ENCODE assay signal across 20 cellular contexts in genomic region chrX:115939636-115940160, GRCh38.
DNase-seq lines count a peak whose midpoint lies in the region; ATAC-seq and TF ChIP-seq lines count a peak whose summit lies in the region.
"Had no signal": no experiment of that assay in that cellular context is flagged by ENCODE, and none has a peak within 500 bp of the region (broad histone marks: within the 10 kb centered on the region; RNA-seq: fewer than 3 reads in every experiment).

No MANE protein-coding gene starts in this region.

- no peaks in the 10 kb centered on the region for H3K9me3 ChIP-seq in OCI-LY7 (ENCODE audit: low read length)
- H3K9me3 ChIP-seq: right lobe of liver had no signal

- H3K9me3 Mint-ChIP-seq in activated T-helper 17 cell treated with anti-CD3 and anti-CD28 coated beads, Interleukin-2, amount 50 U/mL, for 72 hours = no peaks in the 10 kb centered on the region
- H3K9me3 Mint-ChIP-seq: activated naive CD4-positive, alpha-beta T cell treated with anti-CD3 and anti-CD28 coated beads, Interleukin-2, amount 50 U/mL, for 24 hours; CD4-positive, alpha-beta T cell; stimulated activated naive CD8-positive, alpha-beta T cell treated with anti-CD3 and anti-CD28 coated beads, Interleukin-15, Interleukin-2, amounts not matched to agents 100 ng/mL and 50 ng/mL, for 24 hours had no signal

- H3K79me2 ChIP-seq in OCI-LY7 (ENCODE audit: insufficient read depth, low read depth, low read length) = no peaks in the 10 kb centered on the region

- peak overlapping the region; percentile 51 for H3K4me2 ChIP-seq in OCI-LY7 (ENCODE audit: low read length)

- BruUV-seq in OCI-LY7 (replicated peaks; lab: Mats Ljungman, UMichigan) = no TSS peak

- no peaks in the 10 kb centered on the region for H3K27me3 Mint-ChIP-seq in activated T-helper 17 cell treated with anti-CD3 and anti-CD28 coated beads, Interleukin-2, amount 50 U/mL, for 72 hours
- H3K27me3 Mint-ChIP-seq: activated naive CD4-positive, alpha-beta T cell treated with anti-CD3 and anti-CD28 coated beads, Interleukin-2, amount 50 U/mL, for 24 hours; CD4-positive, alpha-beta T cell; stimulated activated naive CD8-positive, alpha-beta T cell treated with anti-CD3 and anti-CD28 coated beads, Interleukin-15, Interleukin-2, amounts not matched to agents 100 ng/mL and 50 ng/mL, for 24 hours had no signal

- H3K4me1 Mint-ChIP-seq in activated T-helper 17 cell treated with anti-CD3 and anti-CD28 coated beads, Interleukin-2, amount 50 U/mL, for 72 hours = no peaks in the 10 kb centered on the region
- H3K4me1 Mint-ChIP-seq: activated naive CD4-positive, alpha-beta T cell treated with anti-CD3 and anti-CD28 coated beads, Interleukin-2, amount 50 U/mL, for 24 hours; nephron had no signal

- in situ Hi-C loops in G401 (cut with HindIII; ENCODE audit: low sequenced_read_pairs) = no loop called here

- H3K27ac ChIP-seq in OCI-LY7 (ENCODE audit: low read depth, low read length, poor library complexity, severe bottlenecking) = peak overlapping the region; percentile 39
- H3K27ac ChIP-seq: cardiac muscle cell, gastroesophageal sphincter, right lobe of liver had no signal

- POLR2A ChIA-PET in OCI-LY7 (lab: Charles Lee) = no interaction called here

- no peaks in the 10 kb centered on the region for H3K36me3 ChIP-seq in OCI-LY7 (ENCODE audit: insufficient read depth, low read length)

- no peak overlapping the region for H2AFZ ChIP-seq in OCI-LY7 (ENCODE audit: low read length)

- H4K20me1 ChIP-seq in OCI-LY7 (ENCODE audit: insufficient read depth, low read length) = no peaks in the 10 kb centered on the region

- intact Hi-C loops in OCI-LY7 (cut with micrococcal nuclease; ENCODE audit: unreplicated experiment) = no loop called here

- H3K27ac Mint-ChIP-seq in activated T-helper 17 cell treated with anti-CD3 and anti-CD28 coated beads, Interleukin-2, amount 50 U/mL, for 72 hours = no peak overlapping the region
- H3K27ac Mint-ChIP-seq: activated naive CD4-positive, alpha-beta T cell treated with anti-CD3 and anti-CD28 coated beads, Interleukin-2, amount 50 U/mL, for 24 hours; CD4-positive, alpha-beta T cell; endodermal cell; nephron; stimulated activated naive CD8-positive, alpha-beta T cell treated with anti-CD3 and anti-CD28 coated beads, Interleukin-15, Interleukin-2, amounts not matched to agents 100 ng/mL and 50 ng/mL, for 24 hours had no signal

- CTCF ChIA-PET in OCI-LY7 (lab: Charles Lee; ENCODE audit: unreplicated experiment) = no interaction called here

- no peak overlapping the region for H3K4me3 Mint-ChIP-seq in activated T-helper 17 cell treated with anti-CD3 and anti-CD28 coated beads, Interleukin-2, amount 50 U/mL, for 72 hours
- H3K4me3 Mint-ChIP-seq: activated naive CD4-positive, alpha-beta T cell treated with anti-CD3 and anti-CD28 coated beads, Interleukin-2, amount 50 U/mL, for 24 hours; CD4-positive, alpha-beta T cell; endodermal cell; nephron; stimulated activated naive CD8-positive, alpha-beta T cell treated with anti-CD3 and anti-CD28 coated beads, Interleukin-15, Interleukin-2, amounts not matched to agents 100 ng/mL and 50 ng/mL, for 24 hours had no signal

- H3K4me3 ChIP-seq in OCI-LY7 (ENCODE audit: low read depth, low read length, poor library complexity, severe bottlenecking) = no peak overlapping the region
- H3K4me3 ChIP-seq: cardiac muscle cell, gastroesophageal sphincter, right lobe of liver had no signal

- H3K9me2 ChIP-seq in OCI-LY7 (ENCODE audit: insufficient read depth, low read length) = no peaks in the 10 kb centered on the region

- no peak for TF ChIP-seq CTCF in OCI-LY7 (conservative IDR thresholded peaks at IDR 0.05; ENCODE audit: low read length)

- no peaks in the 10 kb centered on the region for H3K36me3 Mint-ChIP-seq in activated T-helper 17 cell treated with anti-CD3 and anti-CD28 coated beads, Interleukin-2, amount 50 U/mL, for 72 hours (ENCODE audit: low read depth)
- H3K36me3 Mint-ChIP-seq: activated naive CD4-positive, alpha-beta T cell treated with anti-CD3 and anti-CD28 coated beads, Interleukin-2, amount 50 U/mL, for 24 hours had no signal

- ATAC-seq in GM18498 (IDR thresholded peaks at IDR 0.05; ENCODE audit: unreplicated experiment) (peak; percentile 24), HG03103 (IDR thresholded peaks at IDR 0.05; ENCODE audit: low read depth, unreplicated experiment) (peak; percentile 26)
- ATAC-seq in activated T-helper 17 cell treated with anti-CD3 and anti-CD28 coated beads, Interleukin-2, amount 50 U/mL, for 72 hours (replicated peaks) = no peak
- ATAC-seq: right lobe of liver had no signal

- H3K4me1 ChIP-seq in OCI-LY7 (ENCODE audit: insufficient read depth, low read length, poor library complexity, severe bottlenecking) = peaks cover 16% of the 10 kb centered on the region

- DNase-seq in OCI-LY7 (ENCODE audit: low spot score) = peak; percentile 1
- no peak for DNase-seq in G401 (ENCODE audit: low spot score)
- no peak for DNase-seq in stimulated activated CD4-positive, alpha-beta T cell treated with anti-CD3 and anti-CD28 coated beads, Interleukin-1b, Interleukin-23, amount 100 ng/mL, for 48 hours
- no peak for DNase-seq in NCI-H1092 treated with DMSO at 0.1 percent for 48 hours (lab: John Stamatoyannopoulos, UW)
- DNase-seq: activated CD4-positive, alpha-beta T cell treated with anti-CD3 and anti-CD28 coated beads, Interleukin-2, amount 50 U/mL, for 4 hours; activated CD4-positive, CD25-positive, alpha-beta regulatory T cell; CD4-positive, alpha-beta T cell; endodermal cell; NCI-H1048; NCI-H187 treated with DMSO at 0.1 percent for 48 hours; NCI-H748 treated with DMSO at 0.1 percent for 48 hours; right lobe of liver had no signal
